Comparison of ENCODE assay signal across 1 cellular context in genomic region chr22:27791494-27792241, GRCh38.
TF ChIP-seq lines count a peak whose summit lies in the region.

No MANE protein-coding gene starts in this region.

TF ChIP-seq in HEK293, 187 proteins besides CTCF, POLR2A, EP300 and RAD21 (continued from another document and continues in another):
- TF ChIP-seq PRDM10 (tag by site-specific recombination; IDR thresholded peaks at IDR 0.05) (peak; percentile 29; the same call in 1 of the 2 replicates), ZBTB48 (tag by site-specific recombination; IDR thresholded peaks at IDR 0.05) (no peak), ZNF596 (tag by site-specific recombination; IDR thresholded peaks at IDR 0.05) (no peak), FEZF1 (tag by site-specific recombination; IDR thresholded peaks at IDR 0.05) (peak; percentile 57), ATF2 (tag by site-specific recombination; IDR thresholded peaks at IDR 0.05; ENCODE audit: low read depth) (0 out of 2 replicates have a peak, but pooled peaks have one; percentile 33), ZBTB26 (tag by site-specific recombination; optimal IDR thresholded peaks at IDR 0.05) (no peak), KLF1 (tag by site-specific recombination; IDR thresholded peaks at IDR 0.05) (0 out of 2 replicates have a peak, but pooled peaks have one; percentile 11), ZNF132 (tag by site-specific recombination; IDR thresholded peaks at IDR 0.05; ENCODE audit: borderline replicate concordance) (no peak), PRDM6 (tag by site-specific recombination; IDR thresholded peaks at IDR 0.05) (peak; percentile 84), ZNF223 (tag by site-specific recombination; IDR thresholded peaks at IDR 0.05) (no peak), KLF17 (tag by site-specific recombination; IDR thresholded peaks at IDR 0.05) (0 out of 2 replicates have a peak, but pooled peaks have one; percentile 39), EGR2 (tag by site-specific recombination; IDR thresholded peaks at IDR 0.05; ENCODE audit: low read depth) (peak; percentile 28; the same call in 1 of the 2 replicates), IKZF3 (tag by site-specific recombination; IDR thresholded peaks at IDR 0.05) (0 out of 2 replicates have a peak, but pooled peaks have one; percentile 8), GLIS1 (tag by site-specific recombination; IDR thresholded peaks at IDR 0.05) (peak; percentile 88), ZNF148 (tag by site-specific recombination; IDR thresholded peaks at IDR 0.05; ENCODE audit: borderline replicate concordance) (no peak), PRDM2 (tag by site-specific recombination; IDR thresholded peaks at IDR 0.05; ENCODE audit: borderline replicate concordance) (no peak), OVOL3 (tag by site-specific recombination; IDR thresholded peaks at IDR 0.05) (0 out of 2 replicates have a peak, but pooled peaks have one; percentile 32), PRDM4 (tag by site-specific recombination; IDR thresholded peaks at IDR 0.05) (no peak), ZNF629 (tag by site-specific recombination; IDR thresholded peaks at IDR 0.05) (peak; percentile 78), BCL11A (tag by site-specific recombination; IDR thresholded peaks at IDR 0.05; ENCODE audit: low read depth) (peak; percentile 37; the same call in 1 of the 2 replicates), ZNF621 (tag by site-specific recombination; IDR thresholded peaks at IDR 0.05) (no peak), ZNF174 (tag by site-specific recombination; IDR thresholded peaks at IDR 0.05) (no peak), ZNF837 (tag by site-specific recombination; IDR thresholded peaks at IDR 0.05) (no peak), SCRT1 (tag by site-specific recombination; IDR thresholded peaks at IDR 0.05; ENCODE audit: borderline replicate concordance) (0 out of 2 replicates have a peak, but pooled peaks have one; percentile 24), ZNF660 (tag by site-specific recombination; IDR thresholded peaks at IDR 0.05) (no peak), PATZ1 (tag by site-specific recombination; IDR thresholded peaks at IDR 0.05) (no peak), SP7 (tag by site-specific recombination; IDR thresholded peaks at IDR 0.05) (peak; percentile 81), WT1 (tag by site-specific recombination; IDR thresholded peaks at IDR 0.05) (peak; percentile 100), ZNF600 (tag by site-specific recombination; IDR thresholded peaks at IDR 0.05) (peak; percentile 47; the same call in 1 of the 2 replicates), ZNF366 (tag by site-specific recombination; conservative IDR thresholded peaks at IDR 0.05) (peak; percentile 36; the same call in 1 of the 2 replicates), ZFHX2 (tag by site-specific recombination; conservative IDR thresholded peaks at IDR 0.05) (peak; percentile 54)
